1 cellular context compared by ENCODE assay signal in the genomic region with DNA sequence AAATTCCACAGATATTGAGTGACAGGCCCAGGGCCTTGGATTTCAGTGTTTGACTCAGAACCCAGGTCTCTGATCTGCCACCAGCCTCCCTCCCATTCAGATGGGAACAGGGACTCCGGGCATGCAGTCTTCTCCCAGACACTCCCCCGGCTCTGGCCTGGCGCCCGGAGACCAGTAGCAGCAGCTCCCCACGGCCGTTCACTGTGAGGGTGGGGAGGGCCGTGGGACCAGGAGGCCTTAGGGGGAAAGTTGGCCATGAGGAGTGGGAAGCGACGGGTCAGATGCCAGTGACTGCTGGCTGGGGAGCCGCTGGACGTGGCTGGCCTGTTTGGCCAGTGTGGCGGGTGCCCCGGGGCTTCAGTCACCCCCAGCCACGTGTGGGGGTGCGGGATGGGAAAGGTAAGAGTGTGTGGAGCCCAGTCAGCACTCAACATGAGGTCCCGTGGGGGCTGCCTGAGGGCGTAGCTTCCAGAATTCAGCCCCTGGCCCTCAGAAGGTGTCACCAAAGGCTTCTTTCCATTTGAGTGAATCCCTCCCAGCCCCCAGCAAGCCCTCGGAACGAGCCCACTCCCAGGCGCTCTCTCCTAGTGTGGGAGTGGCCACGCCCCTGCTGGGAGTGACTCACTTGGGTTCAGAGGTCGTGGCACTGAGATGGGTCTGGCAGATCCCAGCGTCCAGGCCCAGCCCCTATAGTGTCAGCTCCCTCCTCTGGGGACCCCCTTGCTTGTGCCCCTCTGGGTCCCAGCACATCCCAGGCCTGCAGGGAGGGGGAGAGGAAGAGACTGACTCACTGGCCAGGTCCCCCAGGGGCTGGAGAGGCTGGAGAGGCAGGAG.
TF ChIP-seq lines count a peak whose summit lies in the region.

No MANE protein-coding gene starts in this region.

TF ChIP-seq in GM12878, 131 proteins besides CTCF, POLR2A, EP300 and RAD21 (continued from another document and continues in another):
- TF ChIP-seq, protein P1, sequence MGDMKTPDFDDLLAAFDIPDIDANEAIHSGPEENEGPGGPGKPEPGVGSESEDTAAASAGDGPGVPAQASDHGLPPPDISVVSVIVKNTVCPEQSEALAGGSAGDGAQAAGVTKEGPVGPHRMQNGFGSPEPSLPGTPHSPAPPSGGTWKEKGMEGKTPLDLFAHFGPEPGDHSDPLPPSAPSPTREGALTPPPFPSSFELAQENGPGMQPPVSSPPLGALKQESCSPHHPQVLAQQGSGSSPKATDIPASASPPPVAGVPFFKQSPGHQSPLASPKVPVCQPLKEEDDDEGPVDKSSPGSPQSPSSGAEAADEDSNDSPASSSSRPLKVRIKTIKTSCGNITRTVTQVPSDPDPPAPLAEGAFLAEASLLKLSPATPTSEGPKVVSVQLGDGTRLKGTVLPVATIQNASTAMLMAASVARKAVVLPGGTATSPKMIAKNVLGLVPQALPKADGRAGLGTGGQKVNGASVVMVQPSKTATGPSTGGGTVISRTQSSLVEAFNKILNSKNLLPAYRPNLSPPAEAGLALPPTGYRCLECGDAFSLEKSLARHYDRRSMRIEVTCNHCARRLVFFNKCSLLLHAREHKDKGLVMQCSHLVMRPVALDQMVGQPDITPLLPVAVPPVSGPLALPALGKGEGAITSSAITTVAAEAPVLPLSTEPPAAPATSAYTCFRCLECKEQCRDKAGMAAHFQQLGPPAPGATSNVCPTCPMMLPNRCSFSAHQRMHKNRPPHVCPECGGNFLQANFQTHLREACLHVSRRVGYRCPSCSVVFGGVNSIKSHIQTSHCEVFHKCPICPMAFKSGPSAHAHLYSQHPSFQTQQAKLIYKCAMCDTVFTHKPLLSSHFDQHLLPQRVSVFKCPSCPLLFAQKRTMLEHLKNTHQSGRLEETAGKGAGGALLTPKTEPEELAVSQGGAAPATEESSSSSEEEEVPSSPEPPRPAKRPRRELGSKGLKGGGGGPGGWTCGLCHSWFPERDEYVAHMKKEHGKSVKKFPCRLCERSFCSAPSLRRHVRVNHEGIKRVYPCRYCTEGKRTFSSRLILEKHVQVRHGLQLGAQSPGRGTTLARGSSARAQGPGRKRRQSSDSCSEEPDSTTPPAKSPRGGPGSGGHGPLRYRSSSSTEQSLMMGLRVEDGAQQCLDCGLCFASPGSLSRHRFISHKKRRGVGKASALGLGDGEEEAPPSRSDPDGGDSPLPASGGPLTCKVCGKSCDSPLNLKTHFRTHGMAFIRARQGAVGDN (IDR thresholded peaks at IDR 0.05), result peak; percentile 81
- TF ChIP-seq HCFC1 (IDR thresholded peaks at IDR 0.05; ENCODE audit: low read length), result no peak
- TF ChIP-seq, protein P2, sequence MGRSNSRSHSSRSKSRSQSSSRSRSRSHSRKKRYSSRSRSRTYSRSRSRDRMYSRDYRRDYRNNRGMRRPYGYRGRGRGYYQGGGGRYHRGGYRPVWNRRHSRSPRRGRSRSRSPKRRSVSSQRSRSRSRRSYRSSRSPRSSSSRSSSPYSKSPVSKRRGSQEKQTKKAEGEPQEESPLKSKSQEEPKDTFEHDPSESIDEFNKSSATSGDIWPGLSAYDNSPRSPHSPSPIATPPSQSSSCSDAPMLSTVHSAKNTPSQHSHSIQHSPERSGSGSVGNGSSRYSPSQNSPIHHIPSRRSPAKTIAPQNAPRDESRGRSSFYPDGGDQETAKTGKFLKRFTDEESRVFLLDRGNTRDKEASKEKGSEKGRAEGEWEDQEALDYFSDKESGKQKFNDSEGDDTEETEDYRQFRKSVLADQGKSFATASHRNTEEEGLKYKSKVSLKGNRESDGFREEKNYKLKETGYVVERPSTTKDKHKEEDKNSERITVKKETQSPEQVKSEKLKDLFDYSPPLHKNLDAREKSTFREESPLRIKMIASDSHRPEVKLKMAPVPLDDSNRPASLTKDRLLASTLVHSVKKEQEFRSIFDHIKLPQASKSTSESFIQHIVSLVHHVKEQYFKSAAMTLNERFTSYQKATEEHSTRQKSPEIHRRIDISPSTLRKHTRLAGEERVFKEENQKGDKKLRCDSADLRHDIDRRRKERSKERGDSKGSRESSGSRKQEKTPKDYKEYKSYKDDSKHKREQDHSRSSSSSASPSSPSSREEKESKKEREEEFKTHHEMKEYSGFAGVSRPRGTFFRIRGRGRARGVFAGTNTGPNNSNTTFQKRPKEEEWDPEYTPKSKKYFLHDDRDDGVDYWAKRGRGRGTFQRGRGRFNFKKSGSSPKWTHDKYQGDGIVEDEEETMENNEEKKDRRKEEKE (IDR thresholded peaks at IDR 0.05), result no peak
- no peak for TF ChIP-seq HDAC2 (IDR thresholded peaks at IDR 0.05)
- TF ChIP-seq ZNF622 (IDR thresholded peaks at IDR 0.05), result no peak
- no peak for TF ChIP-seq HDAC6 (IDR thresholded peaks at IDR 0.05; ENCODE audit: unreplicated experiment)
- peak; percentile 25; the same call in 1 of the 2 replicates for TF ChIP-seq MTA2 (IDR thresholded peaks at IDR 0.05; ENCODE audit: low read depth)
- no peak for TF ChIP-seq RCOR1 (conservative IDR thresholded peaks at IDR 0.05; ENCODE audit: low read depth, low read length)
- no peak; the same call in 1 of the 2 replicates for TF ChIP-seq TAF1 (IDR thresholded peaks at IDR 0.05; ENCODE audit: borderline replicate concordance, low read depth, low read length)
- TF ChIP-seq IKZF1 (conservative IDR thresholded peaks at IDR 0.05), result peak; percentile 29
- peak; percentile 91 for TF ChIP-seq NR2C1 (IDR thresholded peaks at IDR 0.05)
- TF ChIP-seq, protein P3, sequence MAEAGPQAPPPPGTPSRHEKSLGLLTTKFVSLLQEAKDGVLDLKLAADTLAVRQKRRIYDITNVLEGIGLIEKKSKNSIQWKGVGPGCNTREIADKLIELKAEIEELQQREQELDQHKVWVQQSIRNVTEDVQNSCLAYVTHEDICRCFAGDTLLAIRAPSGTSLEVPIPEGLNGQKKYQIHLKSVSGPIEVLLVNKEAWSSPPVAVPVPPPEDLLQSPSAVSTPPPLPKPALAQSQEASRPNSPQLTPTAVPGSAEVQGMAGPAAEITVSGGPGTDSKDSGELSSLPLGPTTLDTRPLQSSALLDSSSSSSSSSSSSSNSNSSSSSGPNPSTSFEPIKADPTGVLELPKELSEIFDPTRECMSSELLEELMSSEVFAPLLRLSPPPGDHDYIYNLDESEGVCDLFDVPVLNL (IDR thresholded peaks at IDR 0.05; ENCODE audit: low read depth, low read length), result no peak
- TF ChIP-seq, protein P4, sequence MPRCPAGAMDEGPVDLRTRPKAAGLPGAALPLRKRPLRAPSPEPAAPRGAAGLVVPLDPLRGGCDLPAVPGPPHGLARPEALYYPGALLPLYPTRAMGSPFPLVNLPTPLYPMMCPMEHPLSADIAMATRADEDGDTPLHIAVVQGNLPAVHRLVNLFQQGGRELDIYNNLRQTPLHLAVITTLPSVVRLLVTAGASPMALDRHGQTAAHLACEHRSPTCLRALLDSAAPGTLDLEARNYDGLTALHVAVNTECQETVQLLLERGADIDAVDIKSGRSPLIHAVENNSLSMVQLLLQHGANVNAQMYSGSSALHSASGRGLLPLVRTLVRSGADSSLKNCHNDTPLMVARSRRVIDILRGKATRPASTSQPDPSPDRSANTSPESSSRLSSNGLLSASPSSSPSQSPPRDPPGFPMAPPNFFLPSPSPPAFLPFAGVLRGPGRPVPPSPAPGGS (IDR thresholded peaks at IDR 0.05; ENCODE audit: borderline replicate concordance, insufficient read depth, low read depth, low read length, poor library complexity, severe bottlenecking), result no peak
- TF ChIP-seq RB1 (IDR thresholded peaks at IDR 0.05; ENCODE audit: borderline replicate concordance), result peak; percentile 16; the same call in 1 of the 2 replicates
- no peak for TF ChIP-seq JUNB (IDR thresholded peaks at IDR 0.05)
- no peak for TF ChIP-seq RELA (IDR thresholded peaks at IDR 0.05; ENCODE audit: borderline replicate concordance, partially characterized antibody)
- no peak for TF ChIP-seq ZSCAN29 (IDR thresholded peaks at IDR 0.05)
- TF ChIP-seq ZNF24 (IDR thresholded peaks at IDR 0.05), result no peak
- TF ChIP-seq RFX5 (IDR thresholded peaks at IDR 0.05; ENCODE audit: low read depth, low read length), result no peak
- TF ChIP-seq MXI1 (IDR thresholded peaks at IDR 0.05; ENCODE audit: low read depth, low read length), result no peak; the same call in 1 of the 2 replicates
- TF ChIP-seq, protein P5, sequence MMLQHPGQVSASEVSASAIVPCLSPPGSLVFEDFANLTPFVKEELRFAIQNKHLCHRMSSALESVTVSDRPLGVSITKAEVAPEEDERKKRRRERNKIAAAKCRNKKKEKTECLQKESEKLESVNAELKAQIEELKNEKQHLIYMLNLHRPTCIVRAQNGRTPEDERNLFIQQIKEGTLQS (IDR thresholded peaks at IDR 0.05; ENCODE audit: borderline replicate concordance, extremely low read depth, low read depth, low read length), result no peak
- peak in 1 of 2 experiments; percentile 47; a peak in 1 of 4 replicates for TF ChIP-seq BHLHE40 (IDR thresholded peaks at IDR 0.05; ENCODE audit: borderline replicate concordance in 1 of 2, low read depth in 2 of 2, low read length in 1 of 2)
- TF ChIP-seq SUPT20H (IDR thresholded peaks at IDR 0.05; ENCODE audit: borderline replicate concordance, control insufficient read depth, low read depth, low read length), result no peak
- TF ChIP-seq IKZF2 (IDR thresholded peaks at IDR 0.05), result no peak; a peak in 1 of 4 replicates
- TF ChIP-seq CREM (IDR thresholded peaks at IDR 0.05; ENCODE audit: low read depth), result no peak; the same call in 1 of the 2 replicates
- TF ChIP-seq, protein P6, sequence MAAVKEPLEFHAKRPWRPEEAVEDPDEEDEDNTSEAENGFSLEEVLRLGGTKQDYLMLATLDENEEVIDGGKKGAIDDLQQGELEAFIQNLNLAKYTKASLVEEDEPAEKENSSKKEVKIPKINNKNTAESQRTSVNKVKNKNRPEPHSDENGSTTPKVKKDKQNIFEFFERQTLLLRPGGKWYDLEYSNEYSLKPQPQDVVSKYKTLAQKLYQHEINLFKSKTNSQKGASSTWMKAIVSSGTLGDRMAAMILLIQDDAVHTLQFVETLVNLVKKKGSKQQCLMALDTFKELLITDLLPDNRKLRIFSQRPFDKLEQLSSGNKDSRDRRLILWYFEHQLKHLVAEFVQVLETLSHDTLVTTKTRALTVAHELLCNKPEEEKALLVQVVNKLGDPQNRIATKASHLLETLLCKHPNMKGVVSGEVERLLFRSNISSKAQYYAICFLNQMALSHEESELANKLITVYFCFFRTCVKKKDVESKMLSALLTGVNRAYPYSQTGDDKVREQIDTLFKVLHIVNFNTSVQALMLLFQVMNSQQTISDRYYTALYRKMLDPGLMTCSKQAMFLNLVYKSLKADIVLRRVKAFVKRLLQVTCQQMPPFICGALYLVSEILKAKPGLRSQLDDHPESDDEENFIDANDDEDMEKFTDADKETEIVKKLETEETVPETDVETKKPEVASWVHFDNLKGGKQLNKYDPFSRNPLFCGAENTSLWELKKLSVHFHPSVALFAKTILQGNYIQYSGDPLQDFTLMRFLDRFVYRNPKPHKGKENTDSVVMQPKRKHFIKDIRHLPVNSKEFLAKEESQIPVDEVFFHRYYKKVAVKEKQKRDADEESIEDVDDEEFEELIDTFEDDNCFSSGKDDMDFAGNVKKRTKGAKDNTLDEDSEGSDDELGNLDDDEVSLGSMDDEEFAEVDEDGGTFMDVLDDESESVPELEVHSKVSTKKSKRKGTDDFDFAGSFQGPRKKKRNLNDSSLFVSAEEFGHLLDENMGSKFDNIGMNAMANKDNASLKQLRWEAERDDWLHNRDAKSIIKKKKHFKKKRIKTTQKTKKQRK (IDR thresholded peaks at IDR 0.05; ENCODE audit: low read depth, low read length), result no peak
- no peak for TF ChIP-seq ASH2L (IDR thresholded peaks at IDR 0.05; ENCODE audit: borderline replicate concordance, low read depth)
- TF ChIP-seq BRCA1 (IDR thresholded peaks at IDR 0.05; ENCODE audit: low read depth, low read length), result no peak
- TF ChIP-seq MEF2A (IDR thresholded peaks at IDR 0.05; ENCODE audit: insufficient read depth, low read depth, low read length), result no peak
- TF ChIP-seq SMARCA5 (IDR thresholded peaks at IDR 0.05), result peak; percentile 33; the same call in 1 of the 2 replicates
- TF ChIP-seq, protein P7, sequence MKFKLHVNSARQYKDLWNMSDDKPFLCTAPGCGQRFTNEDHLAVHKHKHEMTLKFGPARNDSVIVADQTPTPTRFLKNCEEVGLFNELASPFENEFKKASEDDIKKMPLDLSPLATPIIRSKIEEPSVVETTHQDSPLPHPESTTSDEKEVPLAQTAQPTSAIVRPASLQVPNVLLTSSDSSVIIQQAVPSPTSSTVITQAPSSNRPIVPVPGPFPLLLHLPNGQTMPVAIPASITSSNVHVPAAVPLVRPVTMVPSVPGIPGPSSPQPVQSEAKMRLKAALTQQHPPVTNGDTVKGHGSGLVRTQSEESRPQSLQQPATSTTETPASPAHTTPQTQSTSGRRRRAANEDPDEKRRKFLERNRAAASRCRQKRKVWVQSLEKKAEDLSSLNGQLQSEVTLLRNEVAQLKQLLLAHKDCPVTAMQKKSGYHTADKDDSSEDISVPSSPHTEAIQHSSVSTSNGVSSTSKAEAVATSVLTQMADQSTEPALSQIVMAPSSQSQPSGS (IDR thresholded peaks at IDR 0.05; ENCODE audit: low read length), result no peak
- TF ChIP-seq, protein P8, sequence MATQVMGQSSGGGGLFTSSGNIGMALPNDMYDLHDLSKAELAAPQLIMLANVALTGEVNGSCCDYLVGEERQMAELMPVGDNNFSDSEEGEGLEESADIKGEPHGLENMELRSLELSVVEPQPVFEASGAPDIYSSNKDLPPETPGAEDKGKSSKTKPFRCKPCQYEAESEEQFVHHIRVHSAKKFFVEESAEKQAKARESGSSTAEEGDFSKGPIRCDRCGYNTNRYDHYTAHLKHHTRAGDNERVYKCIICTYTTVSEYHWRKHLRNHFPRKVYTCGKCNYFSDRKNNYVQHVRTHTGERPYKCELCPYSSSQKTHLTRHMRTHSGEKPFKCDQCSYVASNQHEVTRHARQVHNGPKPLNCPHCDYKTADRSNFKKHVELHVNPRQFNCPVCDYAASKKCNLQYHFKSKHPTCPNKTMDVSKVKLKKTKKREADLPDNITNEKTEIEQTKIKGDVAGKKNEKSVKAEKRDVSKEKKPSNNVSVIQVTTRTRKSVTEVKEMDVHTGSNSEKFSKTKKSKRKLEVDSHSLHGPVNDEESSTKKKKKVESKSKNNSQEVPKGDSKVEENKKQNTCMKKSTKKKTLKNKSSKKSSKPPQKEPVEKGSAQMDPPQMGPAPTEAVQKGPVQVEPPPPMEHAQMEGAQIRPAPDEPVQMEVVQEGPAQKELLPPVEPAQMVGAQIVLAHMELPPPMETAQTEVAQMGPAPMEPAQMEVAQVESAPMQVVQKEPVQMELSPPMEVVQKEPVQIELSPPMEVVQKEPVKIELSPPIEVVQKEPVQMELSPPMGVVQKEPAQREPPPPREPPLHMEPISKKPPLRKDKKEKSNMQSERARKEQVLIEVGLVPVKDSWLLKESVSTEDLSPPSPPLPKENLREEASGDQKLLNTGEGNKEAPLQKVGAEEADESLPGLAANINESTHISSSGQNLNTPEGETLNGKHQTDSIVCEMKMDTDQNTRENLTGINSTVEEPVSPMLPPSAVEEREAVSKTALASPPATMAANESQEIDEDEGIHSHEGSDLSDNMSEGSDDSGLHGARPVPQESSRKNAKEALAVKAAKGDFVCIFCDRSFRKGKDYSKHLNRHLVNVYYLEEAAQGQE (IDR thresholded peaks at IDR 0.05; ENCODE audit: low read depth, low read length), result no peak
- no peak for TF ChIP-seq TCF12 (IDR thresholded peaks at IDR 0.05; ENCODE audit: low read depth, low read length)
- TF ChIP-seq ESRRA (IDR thresholded peaks at IDR 0.05; ENCODE audit: low read length), result no peak
